Comparison of ENCODE assay signal across 8 cellular contexts in the genomic region with DNA sequence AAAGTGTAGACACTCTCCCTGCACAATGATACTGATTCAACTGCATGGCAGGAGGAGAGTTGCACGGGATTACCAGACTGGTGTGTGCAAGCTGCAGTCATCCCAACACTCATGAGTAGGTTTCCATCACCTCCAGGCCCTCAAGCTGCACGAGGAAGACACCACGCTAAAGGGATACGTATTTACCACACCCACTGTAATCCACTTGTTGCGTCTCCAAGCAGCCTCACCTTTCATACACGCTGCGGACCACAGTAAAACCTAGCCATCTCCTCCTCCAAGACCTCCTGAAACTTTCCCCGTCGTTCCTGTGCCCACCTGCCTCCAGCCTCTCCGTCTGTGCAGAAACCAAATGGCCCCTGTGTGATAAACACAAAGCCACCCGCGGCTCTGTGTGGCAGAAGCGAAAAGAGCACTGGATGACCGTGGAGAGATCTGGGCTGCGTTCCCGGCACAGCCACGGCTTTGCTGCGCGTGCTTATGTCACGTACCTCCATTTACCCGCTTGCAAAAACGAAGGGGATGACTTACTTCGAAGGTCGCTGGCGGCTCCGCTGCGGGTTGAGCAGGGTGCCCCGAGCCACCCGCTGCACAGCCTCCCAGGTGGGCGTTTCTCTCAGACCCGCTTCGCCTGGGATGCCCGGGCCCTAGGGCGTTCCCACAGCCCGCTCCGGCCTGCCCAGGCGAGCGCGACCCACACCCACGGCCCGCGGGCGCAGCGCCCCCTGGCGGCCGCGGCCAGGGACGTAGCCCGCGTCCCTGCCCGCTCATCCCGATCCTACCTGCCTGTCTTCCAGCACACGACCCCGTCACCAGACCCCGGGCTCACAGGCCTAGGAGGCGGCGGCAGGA. TPM values are rescaled to one million over a fixed set of nuclear protein-coding genes. Genes with fewer than 3 reads are reported as not detected.
DNase-seq lines count a peak whose midpoint lies in the region; ATAC-seq, FAIRE-seq and TF ChIP-seq lines count a peak whose summit lies in the region.

No MANE protein-coding gene starts in this region.

- peaks cover 20% of the 10 kb centered on the region for H3K4me1 Mint-ChIP-seq in activated naive CD8-positive, alpha-beta T cell treated with anti-CD3 and anti-CD28 coated beads for 36 hours

- no peaks in the 10 kb centered on the region for H3K9me3 ChIP-seq in HUES6 (ENCODE audit: control insufficient read depth, insufficient read depth, low read depth, low read length)
- H3K9me3 ChIP-seq in heart left ventricle: no peaks in the 10 kb centered on the region

- peak overlapping the region; percentile 48; the same call in 1 of the 2 replicates for H3K27ac ChIP-seq in HUES6 (ENCODE audit: low read depth, low read length)
- peak overlapping the region in 11 of 12 donors; percentile 80 to 93 (median 84) for H3K27ac ChIP-seq in heart left ventricle
- no peak overlapping the region for H3K27ac ChIP-seq in urinary bladder (ENCODE audit: low read depth)

- ATAC-seq in GM21526 (IDR thresholded peaks at IDR 0.05; ENCODE audit: low FRiP score, unreplicated experiment): peak; percentile 68
- ATAC-seq in heart left ventricle: peak; percentile 53 to 87 (median 82)

- peaks cover 6% of the 10 kb centered on the region for H3K36me3 Mint-ChIP-seq in activated naive CD8-positive, alpha-beta T cell treated with anti-CD3 and anti-CD28 coated beads for 36 hours

- TF ChIP-seq POLR2A in heart left ventricle (IDR thresholded peaks at IDR 0.05): no peak

- intact Hi-C loops in heart left ventricle (cut with DNase I): loop anchor here in 8 of 10 donors (2.0 to 10.0 kb wide), 9 partner anchors 115 to 280 kb away; partner anchors contain the start of genes ALG3 (in 4 of the 8), EEF1AKMT4 (in 4 of the 8), EIF2B5 (in 3 of the 8) and PSMD2 (in 1 of the 8)

- peak; percentile 88 to 99 (median 96) for TF ChIP-seq CTCF in heart left ventricle (IDR thresholded peaks at IDR 0.05)

- FAIRE-seq in RCC 7860 (lab: Jason Lieb, UNC): no peak

- H3K27me3 ChIP-seq in HUES6 (ENCODE audit: control insufficient read depth, insufficient read depth, low read length) (no peaks in the 10 kb centered on the region), heart left ventricle (no peaks in the 10 kb centered on the region)

- peak overlapping the region; percentile 94 for H3K4me3 ChIP-seq in HUES6 (ENCODE audit: low read depth, low read length)
- H3K4me3 ChIP-seq in heart left ventricle: peak overlapping the region; percentile 59 to 99 (median 89)
- peak overlapping the region; percentile 85 for H3K4me3 ChIP-seq in urinary bladder (ENCODE audit: low read depth, low read length)

- H3K27ac Mint-ChIP-seq in activated naive CD8-positive, alpha-beta T cell treated with anti-CD3 and anti-CD28 coated beads for 36 hours: peak overlapping the region; percentile 83

- H3K27me3 Mint-ChIP-seq in activated naive CD8-positive, alpha-beta T cell treated with anti-CD3 and anti-CD28 coated beads for 36 hours: peaks cover 16% of the 10 kb centered on the region

- peak; percentile 69 for DNase-seq in EL
- DNase-seq in RCC 7860 (ENCODE audit: low spot score): peak; percentile 47
- peak; percentile 59 for DNase-seq in activated naive CD8-positive, alpha-beta T cell treated with anti-CD3 and anti-CD28 coated beads for 36 hours
- peak; percentile 53 to 88 (median 68) for DNase-seq in heart left ventricle
- peak; percentile 57 for DNase-seq in pons (ENCODE audit: low spot score)

- peaks cover 12% of the 10 kb centered on the region for H3K4me1 ChIP-seq in HUES6 (ENCODE audit: control insufficient read depth, insufficient read depth, low read length)
- H3K4me1 ChIP-seq in heart left ventricle: peaks cover 0 to 33% (median 15%) of the 10 kb centered on the region in 12 donors
- no peaks in the 10 kb centered on the region for H3K4me1 ChIP-seq in urinary bladder (ENCODE audit: insufficient read depth)

- H3K36me3 ChIP-seq in HUES6 (ENCODE audit: control insufficient read depth, insufficient read depth, low read length) (peaks cover 14% of the 10 kb centered on the region), heart left ventricle (peaks cover 0 to 20% (median 18%) of the 10 kb centered on the region in 9 donors), urinary bladder (ENCODE audit: insufficient read depth) (no peaks in the 10 kb centered on the region)

- H3K4me3 Mint-ChIP-seq in activated naive CD8-positive, alpha-beta T cell treated with anti-CD3 and anti-CD28 coated beads for 36 hours: peak overlapping the region; percentile 98

- H3K9ac ChIP-seq in HUES6 (ENCODE audit: low read length): peak overlapping the region; percentile 79

- H3K9me3 Mint-ChIP-seq in activated naive CD8-positive, alpha-beta T cell treated with anti-CD3 and anti-CD28 coated beads for 36 hours: no peaks in the 10 kb centered on the region

- WGBS in heart left ventricle, 4 donors: 6 to 13% (median 8%) methylated on average over 35 to 57 of the region's 57 CpGs
- WGBS in urinary bladder: 6% methylated on average over 57 of the region's 57 CpGs

RNA-seq across cellular contexts. Expression of gene ABCC5, which starts 0.6 kb away (rescaled TPM):
- total RNA-seq in activated naive CD8-positive, alpha-beta T cell treated with anti-CD3 and anti-CD28 coated beads for 36 hours: 10 to 100 TPM; 13.1 to 14.1 TPM
- total RNA-seq in heart left ventricle (10 to 100 TPM; 20.8 to 61.7 (median 34.3) TPM), urinary bladder (47.5 TPM)
- polyA plus RNA-seq in heart left ventricle (10 to 100 TPM; 16.4 to 30.9 TPM), urinary bladder (22.3 TPM)

RNA-seq across cellular contexts. Expression of gene HTR3D, which starts 14.5 kb away (rescaled TPM):
- total RNA-seq in activated naive CD8-positive, alpha-beta T cell treated with anti-CD3 and anti-CD28 coated beads for 36 hours: not detected
- total RNA-seq in heart left ventricle: not detected
- not detected for polyA plus RNA-seq in heart left ventricle
- not detected for total RNA-seq in urinary bladder
- not detected for polyA plus RNA-seq in urinary bladder

RNA-seq across cellular contexts. Expression of gene HTR3C, which starts 35.8 kb away (rescaled TPM):
- not detected for total RNA-seq in activated naive CD8-positive, alpha-beta T cell treated with anti-CD3 and anti-CD28 coated beads for 36 hours
- total RNA-seq in heart left ventricle: not detected
- not detected for polyA plus RNA-seq in heart left ventricle
- not detected for total RNA-seq in urinary bladder
- 0.04 TPM for polyA plus RNA-seq in urinary bladder
